9 cellular contexts compared by ENCODE assay signal in the genomic region with DNA sequence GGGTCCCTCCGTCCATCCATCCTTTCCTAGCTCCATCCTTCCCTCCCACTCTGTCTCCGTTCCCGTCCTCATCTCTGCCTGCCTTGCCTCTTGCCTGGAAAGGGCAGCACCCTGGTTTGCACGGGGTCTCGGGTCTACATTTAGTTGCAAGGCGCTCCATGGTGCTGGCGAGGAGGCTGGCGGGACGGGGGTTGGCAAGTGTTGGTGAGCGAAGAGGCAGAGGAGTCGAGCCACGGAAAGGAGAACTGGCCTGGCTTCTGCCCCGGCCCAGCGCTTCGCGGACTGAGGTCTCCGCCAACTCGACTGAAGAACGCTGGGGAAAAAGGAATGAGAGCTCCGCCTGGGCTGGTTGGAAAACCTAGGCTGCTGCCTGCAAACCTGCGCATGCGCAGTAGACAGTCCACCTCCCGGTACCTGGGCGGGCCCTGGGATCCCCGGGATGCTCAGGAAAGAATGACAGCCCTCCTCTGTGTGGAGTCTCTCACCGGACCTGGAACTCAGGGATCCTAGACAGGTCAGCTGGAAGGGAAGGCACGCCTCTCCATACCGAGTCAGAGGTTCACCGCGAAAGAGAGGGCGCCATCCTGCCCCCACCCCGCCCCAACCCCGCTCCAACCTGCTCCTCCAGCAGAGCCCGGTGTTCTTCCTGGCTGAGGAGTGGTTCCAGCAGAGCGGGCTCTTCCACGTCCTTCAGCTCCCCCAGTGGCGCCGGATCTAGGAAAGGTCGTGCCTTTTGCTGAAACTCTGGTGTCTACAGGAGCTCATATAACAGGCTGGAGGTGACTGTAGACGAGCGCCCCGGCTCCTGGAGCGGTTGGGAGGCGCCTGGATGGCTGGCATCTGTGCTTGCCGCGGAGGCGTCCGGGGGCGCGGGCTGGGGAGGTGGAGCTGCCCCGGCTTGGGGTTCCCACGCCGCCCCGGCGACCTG. TPM values are rescaled to one million over a fixed set of nuclear protein-coding genes. Genes with fewer than 3 reads are reported as not detected.
DNase-seq lines count a peak whose midpoint lies in the region; ATAC-seq and TF ChIP-seq lines count a peak whose summit lies in the region.
"Had no signal": no experiment of that assay in that cellular context is flagged by ENCODE, and none has a peak within 500 bp of the region (broad histone marks: within the 10 kb centered on the region; RNA-seq: fewer than 3 reads in every experiment).

No MANE protein-coding gene starts in this region.

- H3K27ac ChIP-seq in heart right ventricle (no peak overlapping the region), spleen (no peak overlapping the region)

- H3K4me3 Mint-ChIP-seq in HFFc6, result peak overlapping the region; percentile 65
- no peak overlapping the region for H3K4me3 Mint-ChIP-seq in Calu3 (ENCODE audit: low read depth, unreplicated experiment)

- intact Hi-C loops in heart right ventricle (cut with DNase I) (no loop called here), spleen (cut with DNase I; ENCODE audit: low total_unique reads) (no loop called here), Calu3 (cut with micrococcal nuclease; ENCODE audit: unreplicated experiment) (no loop called here)

- TF ChIP-seq CTCF in HFFc6 (IDR thresholded peaks at IDR 0.05) (no peak), heart right ventricle (IDR thresholded peaks at IDR 0.05) (no peak), spleen (IDR thresholded peaks at IDR 0.05 in 8 of 11, conservative IDR thresholded peaks at IDR 0.05 in 3 of 11) (no peak), Calu3 (IDR thresholded peaks at IDR 0.05; ENCODE audit: unreplicated experiment) (no peak)

- H3K4me3 ChIP-seq in heart right ventricle (peak overlapping the region in 6 of 10 donors; percentile 5 to 29 (median 18)), spleen (peak overlapping the region in 6 of 8 donors; percentile 6 to 61 (median 14))

- TF ChIP-seq POLR2A in spleen (IDR thresholded peaks at IDR 0.05), result no peak

- peaks cover 47% of the 10 kb centered on the region for H3K27me3 Mint-ChIP-seq in HFFc6 (ENCODE audit: insufficient read depth)
- no peaks in the 10 kb centered on the region for H3K27me3 Mint-ChIP-seq in Calu3 (ENCODE audit: unreplicated experiment)

- H3K9me3 Mint-ChIP-seq in HFFc6 (peaks cover 23% of the 10 kb centered on the region), Calu3 (ENCODE audit: low read depth, unreplicated experiment) (peaks cover 8% of the 10 kb centered on the region)

- CTCF ChIA-PET in Calu3 (lab: Charles Lee), result interaction anchor here (0.7 kb wide), 1 partner anchor 209 kb away, joined by 5 read pairs; no protein-coding TSS in a partner anchor

- H3K4me1 ChIP-seq in heart right ventricle, result peaks cover 0 to 31% (median 11%) of the 10 kb centered on the region in 9 donors
- H3K4me1 ChIP-seq in spleen, result peaks cover 4 to 48% (median 22%) of the 10 kb centered on the region in 6 donors

- H3K36me3 ChIP-seq in heart right ventricle (no peaks in the 10 kb centered on the region), spleen (no peaks in the 10 kb centered on the region)

- ATAC-seq in heart right ventricle, result peak in 6 of 8 donors; percentile 9 to 42 (median 21)

- H3K36me3 Mint-ChIP-seq in HFFc6 (ENCODE audit: low read depth), result no peaks in the 10 kb centered on the region
- no peaks in the 10 kb centered on the region for H3K36me3 Mint-ChIP-seq in Calu3 (ENCODE audit: insufficient read depth, unreplicated experiment)

- BruUV-seq in Calu3 (replicated peaks; lab: Mats Ljungman, UMichigan), result no TSS peak

- H3K4me1 Mint-ChIP-seq in HFFc6 (ENCODE audit: low read depth), result no peaks in the 10 kb centered on the region; the same call in 1 of the 2 replicates
- H3K4me1 Mint-ChIP-seq in Calu3 (ENCODE audit: low read depth, unreplicated experiment), result no peaks in the 10 kb centered on the region

- peaks cover 13 to 73% (median 66%) of the 10 kb centered on the region in 7 donors for H3K27me3 ChIP-seq in heart right ventricle
- H3K27me3 ChIP-seq in spleen (replicated peaks in 1 of 7), result peaks cover 6 to 76% (median 55%) of the 10 kb centered on the region in 7 donors

- H3K27ac Mint-ChIP-seq in HFFc6 (no peak overlapping the region), Calu3 (ENCODE audit: unreplicated experiment) (no peak overlapping the region)

- 6 to 8% methylated on average over 50 to 51 of the region's 55 CpGs for WGBS in heart right ventricle, 2 donors
- 6 to 12% (median 9%) methylated on average over 40 to 55 of the region's 55 CpGs for WGBS in spleen, 5 donors

- DNase-seq in HFFc6 (no peak), heart right ventricle (no peak), spleen (peak; percentile 69), NCI-H524 (lab: John Stamatoyannopoulos, UW) (no peak), Calu3 (no peak), NCI-H526 (lab: John Stamatoyannopoulos, UW) (no peak), DMS 273 (lab: John Stamatoyannopoulos, UW; ENCODE audit: unreplicated experiment) (no peak)
- DNase-seq in activated naive CD4-positive, alpha-beta T cell treated with anti-CD3 and anti-CD28 coated beads, Interleukin-2, amount 50 U/mL, for 16 hours, result peak; percentile 15

- H3K9me3 ChIP-seq in heart right ventricle, result no peaks in the 10 kb centered on the region
- no peaks in the 10 kb centered on the region for H3K9me3 ChIP-seq in spleen

RNA-seq across cellular contexts. Expression of a gene that starts 6.0 kb away (rescaled TPM):
- total RNA-seq in HFFc6 (2021; fragmentation: NEBNext Ultra II Directional; extraction: Animal tissue kit (Norgen Biotek cat#: 25700)), result not detected
- total RNA-seq in heart right ventricle (not detected), spleen (not detected), Calu3 (2022) (not detected in 2 replicates)
- polyA plus RNA-seq in heart right ventricle (not detected), spleen (not detected)
- polyA plus RNA-seq: thymus had no signal

RNA-seq across cellular contexts. Expression of a gene that starts 43.2 kb away (rescaled TPM):
- not detected for total RNA-seq in HFFc6 (2021; fragmentation: NEBNext Ultra II Directional; extraction: Animal tissue kit (Norgen Biotek cat#: 25700))
- total RNA-seq in heart right ventricle, result not detected
- not detected for polyA plus RNA-seq in heart right ventricle
- not detected for total RNA-seq in spleen
- not detected for polyA plus RNA-seq in spleen
- not detected in 2 replicates for total RNA-seq in Calu3 (2022)
- polyA plus RNA-seq: thymus had no signal

Comparison
In these comparisons a context has a peak if more than half of its experiments do, and no peak if none do; other contexts are left out.
1. DNase-seq: peak in activated naive CD4-positive, alpha-beta T cell treated with anti-CD3 and anti-CD28 coated beads, Interleukin-2, amount 50 U/mL, for 16 hours (single experiment) and spleen (single experiment); none in HFFc6 (single experiment), heart right ventricle (0 of 2), NCI-H524 (0 of 2), Calu3 (single experiment), NCI-H526 (0 of 2) and DMS 273 (single experiment).